ENCODE assay signal across 17 cellular contexts in genomic region chr2:137151731-137152130, GRCh38.
"Had no signal": no experiment of that assay in that cellular context is flagged by ENCODE, and none has a peak within 500 bp of the region (broad histone marks: within the 10 kb centered on the region; RNA-seq: fewer than 3 reads in every experiment).

No MANE protein-coding gene starts in this region.

- H3K27me3 ChIP-seq: heart left ventricle, neutrophil, sigmoid colon had no signal

- H3K4me3 ChIP-seq: dorsolateral prefrontal cortex, heart left ventricle, sigmoid colon, skin epidermis had no signal

- H3K27ac ChIP-seq: dorsolateral prefrontal cortex, heart left ventricle, neutrophil, sigmoid colon, skin epidermis had no signal

- H3K4me1 ChIP-seq: heart left ventricle, sigmoid colon had no signal

- FAIRE-seq: islet of Langerhans, urothelium cell line had no signal

- H3K9me3 ChIP-seq: heart left ventricle, neutrophil, sigmoid colon had no signal

- H3K36me3 ChIP-seq: heart left ventricle, neutrophil, sigmoid colon had no signal

- DNase-seq: cortex of kidney; dorsolateral prefrontal cortex; effector CD8-positive, alpha-beta T cell; foreskin melanocyte; heart left ventricle; hypothalamus; kidney glomerular epithelial cell; mammary epithelial cell; naive thymus-derived CD8-positive, alpha-beta T cell; sigmoid colon; stimulated activated CD4-positive, alpha-beta T cell treated with anti-CD3 and anti-CD28 coated beads, Interleukin-2, amount 100 ng/mL, for 48 hours; stimulated activated naive CD4-positive, alpha-beta T cell treated with Interleukin-2 at 50 U/mL for 16 hours had no signal

- ATAC-seq: heart left ventricle; left lobe of liver; naive thymus-derived CD8-positive, alpha-beta T cell had no signal
